Comparison of ENCODE assay signal across 16 cellular contexts in genomic region chr1:240194120-240194519, GRCh38.
A peak's percentile ranks its signal among the peaks of the same experiment; 100 is the strongest.
DNase-seq lines count a peak whose midpoint lies in the region; ATAC-seq and TF ChIP-seq lines count a peak whose summit lies in the region.
"Had no signal": no experiment of that assay in that cellular context is flagged by ENCODE, and none has a peak within 500 bp of the region (broad histone marks: within the 10 kb centered on the region; RNA-seq: fewer than 3 reads in every experiment).

No MANE protein-coding gene starts in this region.

- H3K4me1 ChIP-seq in SK-N-SH (ENCODE audit: control insufficient read depth in 1 of 2, insufficient read depth in 2 of 2, low read depth in 1 of 2, low read length in 1 of 2), result peaks cover 15 to 26% of the 10 kb centered on the region in 2 experiments; a peak in 3 of 4 replicates
- H3K4me1 ChIP-seq: BLaER1 treated with 17β-estradiol and CSF1 and Interleukin-3, amounts not matched to agents 10 nM and 100 nM had no signal

- no peaks in the 10 kb centered on the region for H3K9me3 ChIP-seq in SK-N-SH
- H3K9me3 ChIP-seq: BLaER1 treated with 17β-estradiol and CSF1 and Interleukin-3, amounts not matched to agents 10 nM and 100 nM had no signal

- no peak for TF ChIP-seq CTCF in SK-N-SH (IDR thresholded peaks at IDR 0.05)
- TF ChIP-seq CTCF in fibroblast of pulmonary artery (IDR thresholded peaks at IDR 0.05; ENCODE audit: low read length, missing control alignments), result no peak

- H3K9me2 ChIP-seq in SK-N-SH, result no peaks in the 10 kb centered on the region

- peak overlapping the region; percentile 73 to 80 for H3K27ac ChIP-seq in SK-N-SH (ENCODE audit: low read depth in 2 of 2, low read length in 1 of 2)
- H3K27ac ChIP-seq: BLaER1 treated with 17β-estradiol and CSF1 and Interleukin-3, amounts not matched to agents 10 nM and 100 nM had no signal

- no peak for ATAC-seq in GM18517 (IDR thresholded peaks at IDR 0.05; ENCODE audit: unreplicated experiment)
- no peak for ATAC-seq in GM19452 (IDR thresholded peaks at IDR 0.05; ENCODE audit: unreplicated experiment)

- peaks cover 7 to 11% of the 10 kb centered on the region in 2 experiments for H3K36me3 ChIP-seq in SK-N-SH (replicated peaks in 1 of 2; ENCODE audit: control insufficient read depth in 1 of 2, insufficient read depth in 2 of 2, low read length in 1 of 2)
- H3K36me3 ChIP-seq: BLaER1 treated with 17β-estradiol and CSF1 and Interleukin-3, amounts not matched to agents 10 nM and 100 nM had no signal

- 61% methylated on average over 2 of the region's 2 CpGs for WGBS in SK-N-SH (ENCODE audit: low lambda C conversion rate)

- H3F3A ChIP-seq in SK-N-SH (replicated peaks; ENCODE audit: insufficient read depth), result peaks cover 48% of the 10 kb centered on the region

- POLR2A ChIA-PET in SK-N-SH (lab: Yijun Ruan, JAX), result no interaction called here

- peak; percentile 63 for DNase-seq in AG20443 (ENCODE audit: low spot score)
- DNase-seq in SK-N-SH, result no peak
- peak; percentile 62 for DNase-seq in fibroblast of pulmonary artery (ENCODE audit: low read depth)
- peak; percentile 35 for DNase-seq in skeletal muscle cell (ENCODE audit: low read depth)
- DNase-seq in activated CD8-positive, alpha-beta memory T cell treated with anti-CD3 and anti-CD28 coated beads, Interleukin-2, amount 50 U/mL, for 48 hours, result no peak
- DNase-seq in NCI-H1694 (lab: John Stamatoyannopoulos, UW), result no peak
- DNase-seq: activated CD4-positive, alpha-beta T cell treated with anti-CD3 and anti-CD28 coated beads, Interleukin-2, amount 10 ng/mL, durations not matched to agents 7 days and 5 days; DMS153; endodermal cell; immature natural killer cell; NCI-H2081 treated with DMSO at 0.1 percent for 48 hours; NCI-H524 treated with DMSO at 0.1 percent for 48 hours; substantia nigra had no signal

- peak in 1 of 2 experiments; percentile 77; a peak in 1 of 4 replicates for TF ChIP-seq EP300 in SK-N-SH (IDR thresholded peaks at IDR 0.05; ENCODE audit: borderline replicate concordance in 1 of 2, low read depth in 1 of 2, low read length in 1 of 2)

- H4K20me1 ChIP-seq in SK-N-SH (ENCODE audit: insufficient read depth), result no peaks in the 10 kb centered on the region
- H4K20me1 ChIP-seq: BLaER1 treated with 17β-estradiol and CSF1 and Interleukin-3, amounts not matched to agents 10 nM and 100 nM had no signal

- CTCF ChIA-PET in SK-N-SH (lab: Yijun Ruan, JAX), result interaction anchor here (3.6 kb wide), 1 partner anchor 498 kb away, joined by 19 read pairs; no protein-coding TSS in a partner anchor

- no peak overlapping the region for H3K9ac ChIP-seq in SK-N-SH
- H3K9ac ChIP-seq: BLaER1 treated with 17β-estradiol and CSF1 and Interleukin-3, amounts not matched to agents 10 nM and 100 nM had no signal

- H3K4me3 ChIP-seq in SK-N-SH (ENCODE audit: low read depth in 2 of 2, low read length in 1 of 2), result no peak overlapping the region
- H3K4me3 ChIP-seq in fibroblast of pulmonary artery (replicated peaks; ENCODE audit: low read depth, low read length), result no peak overlapping the region
- H3K4me3 ChIP-seq in skeletal muscle cell (ENCODE audit: low read depth, low read length), result no peak overlapping the region
- H3K4me3 ChIP-seq: BLaER1 treated with 17β-estradiol and CSF1 and Interleukin-3, amounts not matched to agents 10 nM and 100 nM had no signal

- no peaks in the 10 kb centered on the region for H3K27me3 ChIP-seq in SK-N-SH (ENCODE audit: insufficient read depth)
- H3K27me3 ChIP-seq: BLaER1 treated with 17β-estradiol and CSF1 and Interleukin-3, amounts not matched to agents 10 nM and 100 nM had no signal

- H2AFZ ChIP-seq in SK-N-SH (ENCODE audit: low read depth), result no peak overlapping the region

- peaks cover 30% of the 10 kb centered on the region for H3K79me2 ChIP-seq in SK-N-SH (ENCODE audit: insufficient read depth)

- H3K4me2 ChIP-seq in SK-N-SH, result peak overlapping the region; percentile 6; the same call in 1 of the 2 replicates
- H3K4me2 ChIP-seq: BLaER1 treated with 17β-estradiol and CSF1 and Interleukin-3, amounts not matched to agents 10 nM and 100 nM had no signal

- no peak for TF ChIP-seq RAD21 in SK-N-SH (IDR thresholded peaks at IDR 0.05; ENCODE audit: low read length)

TF ChIP-seq in SK-N-SH, 30 proteins besides CTCF, POLR2A, EP300 and RAD21:
- peak; percentile 80 for TF ChIP-seq TCF12 (IDR thresholded peaks at IDR 0.05)
- 0 out of 2 replicates have a peak, but pooled peaks have one; percentile 18 for TF ChIP-seq FOXM1 (IDR thresholded peaks at IDR 0.05; ENCODE audit: low read depth)
- TF ChIP-seq GABPA (IDR thresholded peaks at IDR 0.05; ENCODE audit: low read depth), result no peak
- no peak for TF ChIP-seq FOXJ3 (CRISPR knock-in tag; IDR thresholded peaks at IDR 0.05)
- TF ChIP-seq MXI1 (IDR thresholded peaks at IDR 0.05; ENCODE audit: low read depth, low read length), result no peak
- TF ChIP-seq, protein P1, sequence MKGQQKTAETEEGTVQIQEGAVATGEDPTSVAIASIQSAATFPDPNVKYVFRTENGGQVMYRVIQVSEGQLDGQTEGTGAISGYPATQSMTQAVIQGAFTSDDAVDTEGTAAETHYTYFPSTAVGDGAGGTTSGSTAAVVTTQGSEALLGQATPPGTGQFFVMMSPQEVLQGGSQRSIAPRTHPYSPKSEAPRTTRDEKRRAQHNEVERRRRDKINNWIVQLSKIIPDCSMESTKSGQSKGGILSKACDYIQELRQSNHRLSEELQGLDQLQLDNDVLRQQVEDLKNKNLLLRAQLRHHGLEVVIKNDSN (IDR thresholded peaks at IDR 0.05; ENCODE audit: borderline replicate concordance, low read depth), result no peak
- peak; percentile 94 for TF ChIP-seq NFIC (IDR thresholded peaks at IDR 0.05; ENCODE audit: borderline replicate concordance)
- TF ChIP-seq POLR2AphosphoS5 (IDR thresholded peaks at IDR 0.05; ENCODE audit: low read depth, low read length), result 0 out of 2 replicates have a peak, but pooled peaks have one; percentile 4
- TF ChIP-seq MEF2A (IDR thresholded peaks at IDR 0.05; ENCODE audit: borderline replicate concordance, low read depth), result 0 out of 2 replicates have a peak, but pooled peaks have one; percentile 7
- no peak for TF ChIP-seq EZH2phosphoT487 (IDR thresholded peaks at IDR 0.05; ENCODE audit: borderline replicate concordance, low read depth)
- TF ChIP-seq JUND (IDR thresholded peaks at IDR 0.05), result peak; percentile 72
- TF ChIP-seq NRF1 (IDR thresholded peaks at IDR 0.05; ENCODE audit: low read depth, low read length), result no peak
- peak; percentile 58; the same call in 1 of the 2 replicates for TF ChIP-seq TEAD4 (IDR thresholded peaks at IDR 0.05; ENCODE audit: borderline replicate concordance, insufficient read depth)
- TF ChIP-seq, protein P2, sequence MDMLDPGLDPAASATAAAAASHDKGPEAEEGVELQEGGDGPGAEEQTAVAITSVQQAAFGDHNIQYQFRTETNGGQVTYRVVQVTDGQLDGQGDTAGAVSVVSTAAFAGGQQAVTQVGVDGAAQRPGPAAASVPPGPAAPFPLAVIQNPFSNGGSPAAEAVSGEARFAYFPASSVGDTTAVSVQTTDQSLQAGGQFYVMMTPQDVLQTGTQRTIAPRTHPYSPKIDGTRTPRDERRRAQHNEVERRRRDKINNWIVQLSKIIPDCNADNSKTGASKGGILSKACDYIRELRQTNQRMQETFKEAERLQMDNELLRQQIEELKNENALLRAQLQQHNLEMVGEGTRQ (IDR thresholded peaks at IDR 0.05; ENCODE audit: borderline replicate concordance, low read depth, low read length), result no peak
- TF ChIP-seq RXRA (IDR thresholded peaks at IDR 0.05; ENCODE audit: borderline replicate concordance, low read depth), result 0 out of 2 replicates have a peak, but pooled peaks have one; percentile 15
- TF ChIP-seq, protein P3, sequence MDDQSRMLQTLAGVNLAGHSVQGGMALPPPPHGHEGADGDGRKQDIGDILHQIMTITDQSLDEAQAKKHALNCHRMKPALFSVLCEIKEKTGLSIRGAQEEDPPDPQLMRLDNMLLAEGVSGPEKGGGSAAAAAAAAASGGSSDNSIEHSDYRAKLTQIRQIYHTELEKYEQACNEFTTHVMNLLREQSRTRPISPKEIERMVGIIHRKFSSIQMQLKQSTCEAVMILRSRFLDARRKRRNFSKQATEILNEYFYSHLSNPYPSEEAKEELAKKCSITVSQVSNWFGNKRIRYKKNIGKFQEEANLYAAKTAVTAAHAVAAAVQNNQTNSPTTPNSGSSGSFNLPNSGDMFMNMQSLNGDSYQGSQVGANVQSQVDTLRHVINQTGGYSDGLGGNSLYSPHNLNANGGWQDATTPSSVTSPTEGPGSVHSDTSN (IDR thresholded peaks at IDR 0.05), result peak; percentile 96
- TF ChIP-seq, protein P4, sequence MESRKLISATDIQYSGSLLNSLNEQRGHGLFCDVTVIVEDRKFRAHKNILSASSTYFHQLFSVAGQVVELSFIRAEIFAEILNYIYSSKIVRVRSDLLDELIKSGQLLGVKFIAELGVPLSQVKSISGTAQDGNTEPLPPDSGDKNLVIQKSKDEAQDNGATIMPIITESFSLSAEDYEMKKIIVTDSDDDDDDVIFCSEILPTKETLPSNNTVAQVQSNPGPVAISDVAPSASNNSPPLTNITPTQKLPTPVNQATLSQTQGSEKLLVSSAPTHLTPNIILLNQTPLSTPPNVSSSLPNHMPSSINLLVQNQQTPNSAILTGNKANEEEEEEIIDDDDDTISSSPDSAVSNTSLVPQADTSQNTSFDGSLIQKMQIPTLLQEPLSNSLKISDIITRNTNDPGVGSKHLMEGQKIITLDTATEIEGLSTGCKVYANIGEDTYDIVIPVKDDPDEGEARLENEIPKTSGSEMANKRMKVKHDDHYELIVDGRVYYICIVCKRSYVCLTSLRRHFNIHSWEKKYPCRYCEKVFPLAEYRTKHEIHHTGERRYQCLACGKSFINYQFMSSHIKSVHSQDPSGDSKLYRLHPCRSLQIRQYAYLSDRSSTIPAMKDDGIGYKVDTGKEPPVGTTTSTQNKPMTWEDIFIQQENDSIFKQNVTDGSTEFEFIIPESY (IDR thresholded peaks at IDR 0.05; ENCODE audit: borderline replicate concordance, low read depth), result peak; percentile 55; the same call in 1 of the 2 replicates
- no peak for TF ChIP-seq CHD2 (IDR thresholded peaks at IDR 0.05; ENCODE audit: low read length, partially characterized antibody)
- TF ChIP-seq, protein P5, sequence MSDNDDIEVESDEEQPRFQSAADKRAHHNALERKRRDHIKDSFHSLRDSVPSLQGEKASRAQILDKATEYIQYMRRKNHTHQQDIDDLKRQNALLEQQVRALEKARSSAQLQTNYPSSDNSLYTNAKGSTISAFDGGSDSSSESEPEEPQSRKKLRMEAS (IDR thresholded peaks at IDR 0.05; ENCODE audit: low read depth), result 0 out of 2 replicates have a peak, but pooled peaks have one; percentile 14

Comparison
In these comparisons a context has a peak if more than half of its experiments do, and no peak if none do; other contexts are left out.
1. DNase-seq: peak in AG20443 (single experiment), fibroblast of pulmonary artery (single experiment) and skeletal muscle cell (single experiment); none in SK-N-SH (single experiment), activated CD8-positive, alpha-beta memory T cell treated with anti-CD3 and anti-CD28 coated beads, Interleukin-2, amount 50 U/mL, for 48 hours (single experiment) and NCI-H1694 (single experiment).